In genomic region chr5:14142856-14143508, GRCh38 we compare ENCODE assay signal across 8 cellular contexts. TPM values are rescaled to one million over a fixed set of nuclear protein-coding genes. Genes with fewer than 3 reads are reported as not detected.
DNase-seq lines count a peak whose midpoint lies in the region; ATAC-seq and TF ChIP-seq lines count a peak whose summit lies in the region.

Gene TRIO (plus strand): TSS chr5:14143342. CDS start chr5:14143726, 384 bp downstream.

- ATAC-seq in GM18909 (IDR thresholded peaks at IDR 0.05; ENCODE audit: poor library complexity, unreplicated experiment) (peak; percentile 49), HG03175 (IDR thresholded peaks at IDR 0.05; ENCODE audit: unreplicated experiment) (peak; percentile 47), left lung (peak; percentile 87)

- peaks cover 15 to 39% of the 10 kb centered on the region in 2 donors for H3K4me1 ChIP-seq in left lung

- peak within 1 kb of the TSS; percentile 87 for H3K4me3 Mint-ChIP-seq in activated CD4-positive, alpha-beta T cell treated with anti-CD3 and anti-CD28 coated beads, Interleukin-2, amount 10 ng/mL, durations not matched to agents 24 days and 14 days
- H3K4me3 Mint-ChIP-seq in dendritic cell treated with granulocyte-macrophage colony-stimulating factor and Interleukin-4, amounts not matched to agents 40 ng/mL and 50 ng/mL, for 4 days = peak within 1 kb of the TSS; percentile 91

- intact Hi-C loops in activated CD4-positive, alpha-beta T cell treated with anti-CD3 and anti-CD28 coated beads, Interleukin-2, amount 10 ng/mL, durations not matched to agents 24 days and 14 days (cut with micrococcal nuclease) = loop anchor here (2.0 to 10.0 kb wide), 4 partner anchors 34 to 732 kb away; partner anchors contain the start of genes ANKH and OTULIN
- intact Hi-C loops in dendritic cell treated with granulocyte-macrophage colony-stimulating factor and Interleukin-4, amounts not matched to agents 40 ng/mL and 50 ng/mL, for 4 days (cut with micrococcal nuclease) = loop anchor here (5.0 kb wide), 1 partner anchor 36 kb away; no protein-coding TSS in a partner anchor
- intact Hi-C loops in left lung (cut with DNase I) = loop anchor here in 1 of 2 donors (10.0 kb wide), 1 partner anchor 122 kb away; no protein-coding TSS in a partner anchor

- no peaks in the 10 kb centered on the region for H3K36me3 ChIP-seq in left lung

- H3K27ac Mint-ChIP-seq in activated CD4-positive, alpha-beta T cell treated with anti-CD3 and anti-CD28 coated beads, Interleukin-2, amount 10 ng/mL, durations not matched to agents 24 days and 14 days = peak within 1 kb of the TSS; percentile 68
- peak within 1 kb of the TSS; percentile 90 for H3K27ac Mint-ChIP-seq in dendritic cell treated with granulocyte-macrophage colony-stimulating factor and Interleukin-4, amounts not matched to agents 40 ng/mL and 50 ng/mL, for 4 days

- H3K4me1 Mint-ChIP-seq in activated CD4-positive, alpha-beta T cell treated with anti-CD3 and anti-CD28 coated beads, Interleukin-2, amount 10 ng/mL, durations not matched to agents 24 days and 14 days = peaks cover 10% of the 10 kb centered on the region
- H3K4me1 Mint-ChIP-seq in dendritic cell treated with granulocyte-macrophage colony-stimulating factor and Interleukin-4, amounts not matched to agents 40 ng/mL and 50 ng/mL, for 4 days (ENCODE audit: low read depth) = peaks cover 28% of the 10 kb centered on the region

- peaks cover 4% of the 10 kb centered on the region for H3K36me3 Mint-ChIP-seq in activated CD4-positive, alpha-beta T cell treated with anti-CD3 and anti-CD28 coated beads, Interleukin-2, amount 10 ng/mL, durations not matched to agents 24 days and 14 days (ENCODE audit: low read depth)
- H3K36me3 Mint-ChIP-seq in dendritic cell treated with granulocyte-macrophage colony-stimulating factor and Interleukin-4, amounts not matched to agents 40 ng/mL and 50 ng/mL, for 4 days (ENCODE audit: low read depth) = peaks cover 13% of the 10 kb centered on the region

- DNase-seq in AG08396 (ENCODE audit: low spot score) (peak; percentile 96), NCI-H226 (peak; percentile 84), left lung (peak; percentile 92 to 95)
- DNase-seq in activated CD4-positive, alpha-beta T cell treated with anti-CD3 and anti-CD28 coated beads, Interleukin-2, amount 10 ng/mL, durations not matched to agents 24 days and 14 days = peak; percentile 94
- peak; percentile 66 for DNase-seq in stimulated activated CD4-positive, alpha-beta T cell treated with anti-CD3 and anti-CD28 coated beads, Interleukin-2, amount 100 ng/mL, for 4 hours (ENCODE audit: low read depth)

- H3K9me3 ChIP-seq in left lung = no peaks in the 10 kb centered on the region

- H3K9me3 Mint-ChIP-seq in activated CD4-positive, alpha-beta T cell treated with anti-CD3 and anti-CD28 coated beads, Interleukin-2, amount 10 ng/mL, durations not matched to agents 24 days and 14 days = peaks cover 8% of the 10 kb centered on the region
- H3K9me3 Mint-ChIP-seq in dendritic cell treated with granulocyte-macrophage colony-stimulating factor and Interleukin-4, amounts not matched to agents 40 ng/mL and 50 ng/mL, for 4 days = no peaks in the 10 kb centered on the region

- peaks cover 58% of the 10 kb centered on the region for H3K27me3 Mint-ChIP-seq in activated CD4-positive, alpha-beta T cell treated with anti-CD3 and anti-CD28 coated beads, Interleukin-2, amount 10 ng/mL, durations not matched to agents 24 days and 14 days
- H3K27me3 Mint-ChIP-seq in dendritic cell treated with granulocyte-macrophage colony-stimulating factor and Interleukin-4, amounts not matched to agents 40 ng/mL and 50 ng/mL, for 4 days = peaks cover 13% of the 10 kb centered on the region

- peaks cover 0 to 14% of the 10 kb centered on the region in 2 donors for H3K27me3 ChIP-seq in left lung

- H3K27ac ChIP-seq in left lung = peak within 1 kb of the TSS; percentile 90 to 96

- H3K4me3 ChIP-seq in left lung = peak within 1 kb of the TSS; percentile 87 to 88

- TF ChIP-seq CTCF in left lung (IDR thresholded peaks at IDR 0.05) = peak; percentile 17 to 33

RNA-seq across cellular contexts. Expression of gene TRIO, which starts in this region (rescaled TPM):
- 8.7 and 14.0 TPM in 2 replicates for total RNA-seq in activated CD4-positive, alpha-beta T cell treated with anti-CD3 and anti-CD28 coated beads, Interleukin-2, amount 10 ng/mL, durations not matched to agents 24 days and 14 days
- total RNA-seq in left lung = 100 to 1,000 TPM; 122 to 151 TPM

Comparison
In these comparisons a context has a peak if more than half of its experiments do, and no peak if none do; other contexts are left out.
1. Peak in every context shown above with its lines: DNase-seq, ATAC-seq, H3K4me3 ChIP-seq and H3K27ac ChIP-seq.